1 cellular context compared by ENCODE assay signal in genomic region chr9:132486706-132487350, GRCh38.
TF ChIP-seq lines count a peak whose summit lies in the region.

No MANE protein-coding gene starts in this region.

TF ChIP-seq in IMR-90, 13 proteins besides CTCF, POLR2A, EP300 and RAD21 (continued from another document):
- TF ChIP-seq USF2 (IDR thresholded peaks at IDR 0.05; ENCODE audit: low read depth, low read length): no peak
